Comparison of ENCODE assay signal across 13 cellular contexts in the genomic region with DNA sequence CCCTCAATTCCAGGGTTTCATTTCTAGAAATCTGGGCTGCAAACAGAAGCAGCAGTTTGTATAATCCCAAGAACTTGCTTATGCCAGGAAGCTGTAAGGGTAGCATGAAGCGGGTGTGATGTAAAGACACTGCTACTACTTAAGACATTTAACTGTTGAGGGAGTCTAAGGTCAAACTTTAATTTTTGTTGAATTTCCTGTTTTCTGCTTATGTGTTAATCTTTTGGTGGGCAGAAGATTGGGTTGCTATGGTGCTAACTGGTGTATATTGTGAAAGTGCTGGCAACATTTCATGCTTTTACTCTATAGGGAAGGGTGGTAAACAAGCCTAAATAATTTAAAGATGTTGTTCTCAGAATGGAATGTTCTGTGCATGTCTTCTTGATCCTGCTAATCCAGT. TPM values are rescaled to one million over a fixed set of nuclear protein-coding genes. Genes with fewer than 3 reads are reported as not detected.
DNase-seq lines count a peak whose midpoint lies in the region; ATAC-seq and TF ChIP-seq lines count a peak whose summit lies in the region.
"Had no signal": no experiment of that assay in that cellular context is flagged by ENCODE, and none has a peak within 500 bp of the region (broad histone marks: within the 10 kb centered on the region; RNA-seq: fewer than 3 reads in every experiment).

No MANE protein-coding gene starts in this region.

- peaks cover 3% of the 10 kb centered on the region for H3K36me3 Mint-ChIP-seq in activated naive CD8-positive, alpha-beta T cell treated with anti-CD3 and anti-CD28 coated beads for 36 hours
- H3K36me3 Mint-ChIP-seq in chondrocyte (ENCODE audit: low read depth): no peaks in the 10 kb centered on the region

- 59 to 61% methylated on average over 1 of the region's 1 CpG for WGBS in heart right ventricle, 2 donors

- H3K9me3 Mint-ChIP-seq in activated naive CD8-positive, alpha-beta T cell treated with anti-CD3 and anti-CD28 coated beads for 36 hours: no peaks in the 10 kb centered on the region
- no peaks in the 10 kb centered on the region for H3K9me3 Mint-ChIP-seq in chondrocyte (ENCODE audit: low read depth)
- H3K9me3 Mint-ChIP-seq: activated naive CD4-positive, alpha-beta T cell treated with anti-CD3 and anti-CD28 coated beads for 36 hours had no signal

- H3K27ac ChIP-seq in heart right ventricle (peak overlapping the region in 4 of 10 donors; percentile 1 to 98 (median 94)), lower lobe of right lung (no peak overlapping the region), thoracic aorta (no peak overlapping the region)
- H3K27ac ChIP-seq: C4-2B had no signal

- H3K27ac Mint-ChIP-seq in activated naive CD8-positive, alpha-beta T cell treated with anti-CD3 and anti-CD28 coated beads for 36 hours: no peak overlapping the region
- H3K27ac Mint-ChIP-seq in chondrocyte (ENCODE audit: unreplicated experiment): no peak overlapping the region
- H3K27ac Mint-ChIP-seq: activated naive CD4-positive, alpha-beta T cell treated with anti-CD3 and anti-CD28 coated beads for 36 hours; progenitor cell of endocrine pancreas had no signal

- intact Hi-C loops in heart right ventricle (cut with DNase I): loop anchor here in 4 of 10 donors (5.0 to 10.0 kb wide), 5 partner anchors 56 to 334 kb away; partner anchors contain the start of genes CENPO (in 1 of the 4) and PTRHD1 (in 1 of the 4)
- intact Hi-C loops in Right ventricle myocardium superior (cut with DNase I): loop anchor here (5.0 to 10.0 kb wide), 3 partner anchors 56 to 299 kb away; partner anchors contain the start of genes CENPO and PTRHD1
- intact Hi-C loops in lower lobe of right lung (cut with DNase I): no loop called here

- H3K4me1 ChIP-seq in heart right ventricle: peaks cover 4 to 71% (median 55%) of the 10 kb centered on the region in 9 donors
- H3K4me1 ChIP-seq in lower lobe of right lung: peaks cover 41% of the 10 kb centered on the region
- H3K4me1 ChIP-seq in thoracic aorta (ENCODE audit: control insufficient read depth in 1 of 2, low read depth in 2 of 2): peaks cover 8 to 30% of the 10 kb centered on the region in 2 donors

- ATAC-seq in heart right ventricle (no peak), Right ventricle myocardium superior (ENCODE audit: poor library complexity) (no peak), lower lobe of right lung (no peak), thoracic aorta (ENCODE audit: insufficient number of reproducible peaks, low FRiP score, low read depth) (no peak), omental fat pad (ENCODE audit: low FRiP score) (no peak)

- H3K9me3 ChIP-seq in heart right ventricle (no peaks in the 10 kb centered on the region), lower lobe of right lung (no peaks in the 10 kb centered on the region), thoracic aorta (no peaks in the 10 kb centered on the region)

- peak overlapping the region; percentile 36 for H3K4me3 Mint-ChIP-seq in activated naive CD8-positive, alpha-beta T cell treated with anti-CD3 and anti-CD28 coated beads for 36 hours
- no peak overlapping the region for H3K4me3 Mint-ChIP-seq in chondrocyte (ENCODE audit: unreplicated experiment)

- peaks cover 59% of the 10 kb centered on the region for H3K4me1 Mint-ChIP-seq in activated naive CD8-positive, alpha-beta T cell treated with anti-CD3 and anti-CD28 coated beads for 36 hours
- peaks cover 34% of the 10 kb centered on the region for H3K4me1 Mint-ChIP-seq in chondrocyte (ENCODE audit: low read depth)

- DNase-seq in heart right ventricle: no peak
- DNase-seq in Right ventricle myocardium superior: no peak
- no peak for DNase-seq in activated naive CD8-positive, alpha-beta T cell treated with anti-CD3 and anti-CD28 coated beads for 36 hours
- no peak for DNase-seq in lower lobe of right lung
- DNase-seq in thoracic aorta (ENCODE audit: low spot score): no peak
- DNase-seq in chondrocyte (ENCODE audit: low spot score): no peak
- DNase-seq in NCI-H510A treated with DMSO at 0.1 percent for 48 hours (lab: John Stamatoyannopoulos, UW): no peak
- no peak for DNase-seq in omental fat pad (ENCODE audit: low spot score)
- DNase-seq: activated naive CD4-positive, alpha-beta T cell treated with anti-CD3 and anti-CD28 coated beads for 36 hours; foreskin melanocyte; NCI-H2081 had no signal

- no peak for TF ChIP-seq CTCF in heart right ventricle (IDR thresholded peaks at IDR 0.05)
- TF ChIP-seq CTCF in lower lobe of right lung (IDR thresholded peaks at IDR 0.05): no peak
- TF ChIP-seq CTCF in thoracic aorta (IDR thresholded peaks at IDR 0.05): no peak
- TF ChIP-seq CTCF in chondrocyte (IDR thresholded peaks at IDR 0.05): no peak
- no peak for TF ChIP-seq CTCF in omental fat pad (IDR thresholded peaks at IDR 0.05)

- H3K27me3 Mint-ChIP-seq in activated naive CD8-positive, alpha-beta T cell treated with anti-CD3 and anti-CD28 coated beads for 36 hours: no peaks in the 10 kb centered on the region
- H3K27me3 Mint-ChIP-seq in chondrocyte (ENCODE audit: low read depth): no peaks in the 10 kb centered on the region

- H3K36me3 ChIP-seq in heart right ventricle (no peaks in the 10 kb centered on the region), lower lobe of right lung (no peaks in the 10 kb centered on the region), thoracic aorta (no peaks in the 10 kb centered on the region)

- H3K4me3 ChIP-seq in heart right ventricle (peak overlapping the region in 7 of 10 donors; percentile 84 to 97 (median 87)), lower lobe of right lung (peak overlapping the region; percentile 81), thoracic aorta (peak overlapping the region; percentile 93)

- H3K27me3 ChIP-seq in heart right ventricle: no peaks in the 10 kb centered on the region
- no peaks in the 10 kb centered on the region for H3K27me3 ChIP-seq in lower lobe of right lung (ENCODE audit: low read depth)
- no peaks in the 10 kb centered on the region for H3K27me3 ChIP-seq in thoracic aorta (replicated peaks; ENCODE audit: insufficient read depth)

RNA-seq across cellular contexts. Expression of gene NCOA1, which starts 2.7 kb away (rescaled TPM):
- total RNA-seq in heart right ventricle (10 to 100 TPM; 28.5 to 36.7 (median 32.5) TPM), Right ventricle myocardium superior (32.2 TPM), lower lobe of right lung (48.3 TPM), thoracic aorta (10 to 100 TPM; 34.9 to 58.3 TPM), chondrocyte (20.1 to 20.3 TPM (median 20.2 TPM) in 3 replicates), omental fat pad (10 to 100 TPM; 46.8 to 80.1 (median 50.1) TPM)
- polyA plus RNA-seq in heart right ventricle: 1 to 10 TPM; 8.6 to 9.5 TPM
- total RNA-seq in activated naive CD8-positive, alpha-beta T cell treated with anti-CD3 and anti-CD28 coated beads for 36 hours: 10 to 100 TPM; 19.2 to 20.2 TPM
